ENCODE assay signal across 11 cellular contexts in genomic region chr17:1626333-1626732, GRCh38. TPM values are rescaled to one million over a fixed set of nuclear protein-coding genes. Genes with fewer than 3 reads are reported as not detected.
DNase-seq lines count a peak whose midpoint lies in the region; ATAC-seq, FAIRE-seq and TF ChIP-seq lines count a peak whose summit lies in the region.
"Had no signal": no experiment of that assay in that cellular context is flagged by ENCODE, and none has a peak within 500 bp of the region (broad histone marks: within the 10 kb centered on the region; RNA-seq: fewer than 3 reads in every experiment).

No MANE protein-coding gene starts in this region.

- H3K27me3 ChIP-seq in layer of hippocampus (ENCODE audit: control insufficient read depth, insufficient read depth, low read length) (no peaks in the 10 kb centered on the region), small intestine (ENCODE audit: control insufficient read depth in 2 of 2, insufficient read depth in 2 of 2, low read length in 2 of 2) (no peaks in the 10 kb centered on the region)

- H3K36me3 Mint-ChIP-seq in activated B cell treated with CpG ODN at 0.5 μM for 24 hours (ENCODE audit: low read depth): peaks cover 55% of the 10 kb centered on the region

- peak overlapping the region; percentile 98 for H3K27ac ChIP-seq in layer of hippocampus (ENCODE audit: low read depth, low read length)
- H3K27ac ChIP-seq in small intestine (ENCODE audit: low read depth in 1 of 2, low read length in 1 of 2): peak overlapping the region; percentile 60 to 92

- intact Hi-C loops in activated B cell treated with CpG ODN at 0.5 μM for 24 hours (cut with micrococcal nuclease) (loop anchor here (5.0 kb wide), 1 partner anchor 359 kb away; no protein-coding TSS in a partner anchor), head of caudate nucleus (cut with DNase I) (loop anchor here (5.0 kb wide), 1 partner anchor 49 kb away; no protein-coding TSS in a partner anchor)

- 17 to 28% (median 19%) methylated on average over 3 of the region's 3 CpGs for WGBS in small intestine, 3 donors

- H3K9me3 ChIP-seq in small intestine (ENCODE audit: control insufficient read depth, low read depth): no peaks in the 10 kb centered on the region

- CTCF ChIA-PET in activated B cell treated with CpG ODN at 0.5 μM for 24 hours (lab: Charles Lee): interaction anchor here (0.9 to 3.6 kb wide), 6 partner anchors 10 to 261 kb away, joined by 3 to 24 read pairs (median 4); no protein-coding TSS in a partner anchor

- H3K27ac Mint-ChIP-seq in activated B cell treated with CpG ODN at 0.5 μM for 24 hours: peak overlapping the region; percentile 88

- H3K4me1 ChIP-seq in small intestine (ENCODE audit: control insufficient read depth in 2 of 2, insufficient read depth in 1 of 2, low read depth in 1 of 2, low read length in 1 of 2): peaks cover 0 to 2% of the 10 kb centered on the region in 2 donors

- H3K27me3 Mint-ChIP-seq in activated B cell treated with CpG ODN at 0.5 μM for 24 hours: no peaks in the 10 kb centered on the region

- POLR2A ChIA-PET in activated B cell treated with CpG ODN at 0.5 μM for 24 hours (lab: Charles Lee): interaction anchor here (0.6 to 17.6 kb wide), 12 partner anchors 15 to 275 kb away, joined by 3 to 418 read pairs (median 7); partner anchors contain the start of genes CRK, INPP5K, RILP and SCARF1

- no peak for ATAC-seq in activated B cell treated with CpG ODN at 0.5 μM for 24 hours (ENCODE audit: low read depth)
- no peak for ATAC-seq in HG02642 (IDR thresholded peaks at IDR 0.05; ENCODE audit: poor library complexity, unreplicated experiment)

- FAIRE-seq in GM12892 (lab: Jason Lieb, UNC): peak; percentile 57
- no peak for FAIRE-seq in small intestine (lab: Jason Lieb, UNC)

- H3K9me3 Mint-ChIP-seq in activated B cell treated with CpG ODN at 0.5 μM for 24 hours: no peaks in the 10 kb centered on the region

- no peak for TF ChIP-seq POLR2A in GM12892 (IDR thresholded peaks at IDR 0.05; ENCODE audit: low read depth, low read length)

- TF ChIP-seq CTCF in activated B cell treated with CpG ODN at 0.5 μM for 24 hours (IDR thresholded peaks at IDR 0.05): no peak

- H3K36me3 ChIP-seq in small intestine (ENCODE audit: control insufficient read depth in 2 of 2, insufficient read depth in 2 of 2, low read length in 2 of 2): no peaks in the 10 kb centered on the region

- H3K4me3 ChIP-seq in small intestine (ENCODE audit: low read depth in 1 of 2, low read length in 2 of 2): peak overlapping the region in 1 of 2 donors; percentile 76
- H3K4me3 ChIP-seq: lung had no signal

- H3K4me1 Mint-ChIP-seq in activated B cell treated with CpG ODN at 0.5 μM for 24 hours: peaks cover 51% of the 10 kb centered on the region

- peak overlapping the region; percentile 99 for H3K4me3 Mint-ChIP-seq in activated B cell treated with CpG ODN at 0.5 μM for 24 hours

- DNase-seq in GM12892 (ENCODE audit: insufficient read length) (no peak), activated B cell treated with CpG ODN at 0.5 μM for 24 hours (no peak), small intestine (peak; percentile 83), head of caudate nucleus (no peak), HuH-7.5 (ENCODE audit: low spot score) (no peak), SHP77 treated with DMSO at 0.1 percent for 48 hours (lab: John Stamatoyannopoulos, UW) (no peak)
- DNase-seq: DMS153; stimulated activated CD4-positive, alpha-beta T cell treated with anti-CD3 and anti-CD28 coated beads, Interleukin-2, amount 100 ng/mL, for 24 hours had no signal

RNA-seq across cellular contexts. Expression of gene SLC43A2, which starts 2.3 kb away (rescaled TPM):
- 4.9 TPM for polyA plus RNA-seq in GM12892 (2012; ENCODE audit: missing spikeins)
- 148 and 167 TPM in 2 replicates for total RNA-seq in activated B cell treated with CpG ODN at 0.5 μM for 24 hours
- polyA plus RNA-seq in small intestine: 10 to 100 TPM in 1 of 3 donors, 1 to 10 TPM in 2; 2.9 to 16.3 (median 3.5) TPM

RNA-seq across cellular contexts. Expression of gene SCARF1, which starts 19.2 kb away (rescaled TPM):
- 0.64 TPM for polyA plus RNA-seq in GM12892 (2012; ENCODE audit: missing spikeins)
- total RNA-seq in activated B cell treated with CpG ODN at 0.5 μM for 24 hours: 6.6 and 8.0 TPM in 2 replicates
- polyA plus RNA-seq in small intestine: 1 to 10 TPM; 7.7 to 10.0 (median 8.9) TPM

RNA-seq across cellular contexts. Expression of gene RILP, which starts 23.3 kb away (rescaled TPM):
- 2.1 TPM for polyA plus RNA-seq in GM12892 (2012; ENCODE audit: missing spikeins)
- total RNA-seq in activated B cell treated with CpG ODN at 0.5 μM for 24 hours: 9.7 and 9.8 TPM in 2 replicates
- polyA plus RNA-seq in small intestine: 100 to 1,000 TPM in 1 of 3 donors, 10 to 100 TPM in 2; 24.1 to 122 (median 85.7) TPM

RNA-seq across cellular contexts. Expression of gene PRPF8, which starts 58.3 kb away (rescaled TPM):
- polyA plus RNA-seq in GM12892 (2012; ENCODE audit: missing spikeins): 119 TPM
- total RNA-seq in activated B cell treated with CpG ODN at 0.5 μM for 24 hours: 401 and 442 TPM in 2 replicates
- 10 to 100 TPM; 61.1 to 87.2 (median 62.8) TPM for polyA plus RNA-seq in small intestine
